Comparison of ENCODE assay signal across 1 cellular context in genomic region chr15:39997031-39997430, GRCh38.
TF ChIP-seq lines count a peak whose summit lies in the region.

No MANE protein-coding gene starts in this region.

TF ChIP-seq in IMR-90, 13 proteins besides CTCF, POLR2A, EP300 and RAD21:
- TF ChIP-seq ELK1 (IDR thresholded peaks at IDR 0.05; ENCODE audit: borderline replicate concordance, low read depth, low read length): no peak
- TF ChIP-seq MXI1 (IDR thresholded peaks at IDR 0.05; ENCODE audit: borderline replicate concordance, low read depth, low read length): no peak
- no peak for TF ChIP-seq CEBPB (IDR thresholded peaks at IDR 0.05; ENCODE audit: low read depth, low read length)
- TF ChIP-seq SMC3 (IDR thresholded peaks at IDR 0.05; ENCODE audit: low read depth, low read length): no peak
- no peak for TF ChIP-seq FOS (IDR thresholded peaks at IDR 0.05; ENCODE audit: low read depth, low read length)
